ENCODE assay signal across 14 cellular contexts in genomic region chr12:19971396-19971802, GRCh38.
A peak's percentile ranks its signal among the peaks of the same experiment; 100 is the strongest.
DNase-seq lines count a peak whose midpoint lies in the region; ATAC-seq, FAIRE-seq and TF ChIP-seq lines count a peak whose summit lies in the region.
"Had no signal": no experiment of that assay in that cellular context is flagged by ENCODE, and none has a peak within 500 bp of the region (broad histone marks: within the 10 kb centered on the region; RNA-seq: fewer than 3 reads in every experiment).

No MANE protein-coding gene starts in this region.

- TF ChIP-seq EP300 in A549 (IDR thresholded peaks at IDR 0.05) (peak in 1 of 2 experiments; percentile 68; a peak in 3 of 5 replicates), H1 (IDR thresholded peaks at IDR 0.05; ENCODE audit: borderline replicate concordance in 1 of 2, low read depth in 2 of 2, low read length in 2 of 2) (no peak)

- 19% methylated on average over 5 of the region's 5 CpGs for WGBS in A549 (ENCODE audit: missing lambda C conversion rate)
- WGBS in H1 (ENCODE audit: extremely low coverage in 1 of 2, insufficient coverage in 1 of 2, insufficient read length in 1 of 2, insufficient replicate concordance in 2 of 2, low coverage in 1 of 2, low lambda C conversion rate in 2 of 2, missing lambda C conversion rate in 1 of 2), 2 experiments: 42% methylated on average over 5 of the region's 5 CpGs; no CpG with 5 or more reads in 1 of the 2 experiments
- 22% methylated on average over 5 of the region's 5 CpGs for WGBS in right lobe of liver (ENCODE audit: insufficient coverage, low coverage, low lambda C conversion rate, missing lambda C conversion rate)

- intact Hi-C loops in right lobe of liver (cut with DNase I): no loop called here

- FAIRE-seq in A549 (lab: Jason Lieb, UNC) (no peak), H1 (lab: Jason Lieb, UNC) (peak; percentile 92)

- no peak overlapping the region for H2AFZ ChIP-seq in H1 (ENCODE audit: low read length)

- H2BK120ac ChIP-seq in H1 (replicated peaks; ENCODE audit: low read depth, low read length): no peak overlapping the region

- POLR2A ChIA-PET in A549 (lab: Yijun Ruan, JAX) (no interaction called here), H1 (lab: Charles Lee; ENCODE audit: partially characterized antibody) (no interaction called here)

- peak overlapping the region; percentile 62; the same call in 1 of the 2 replicates for H2BK5ac ChIP-seq in H1 (ENCODE audit: low read depth, low read length)

- H3K4me2 ChIP-seq in A549 (peak overlapping the region; percentile 48), H1 (ENCODE audit: insufficient read depth in 1 of 2, low read depth in 2 of 2, low read length in 2 of 2) (no peak overlapping the region)

- H3K36me3 ChIP-seq in MG63 (no peaks in the 10 kb centered on the region), H1 (ENCODE audit: control insufficient read depth in 2 of 4, insufficient read depth in 4 of 4, low read length in 3 of 4) (no peaks in the 10 kb centered on the region), right lobe of liver (no peaks in the 10 kb centered on the region)

- H2BK20ac ChIP-seq in H1 (ENCODE audit: low read length): no peak overlapping the region

- H3K4ac ChIP-seq in H1 (replicated peaks; ENCODE audit: insufficient read length, low read depth, low read length): no peak overlapping the region

- no peak overlapping the region; the same call in 1 of the 2 replicates for H3K18ac ChIP-seq in H1 (ENCODE audit: extremely low read depth, low read length)

- H3K23ac ChIP-seq in H1 (ENCODE audit: insufficient read length): no peak overlapping the region

- no peaks in the 10 kb centered on the region for H3K79me1 ChIP-seq in H1 (ENCODE audit: low read depth, low read length)

- no peak overlapping the region for H4K8ac ChIP-seq in H1 (ENCODE audit: extremely low read depth, insufficient read depth, low read length)

- no peak overlapping the region for H4K5ac ChIP-seq in H1 (ENCODE audit: insufficient read length, low read depth, low read length)

- H3K9ac ChIP-seq in H1 (replicated peaks in 1 of 4; ENCODE audit: extremely low read depth in 1 of 4, low read depth in 3 of 4, low read length in 3 of 4): no peak overlapping the region

- DNase-seq in A549 (ENCODE audit: low read depth in 1 of 2, low spot score in 1 of 2) (peak; percentile 15 to 91), MG63 (peak; percentile 23), H1 (ENCODE audit: low read depth in 1 of 2, low spot score in 2 of 2) (peak; percentile 53 to 54), right lobe of liver (peak; percentile 45 to 55 (median 54)), NCI-H2196 treated with DMSO at 0.1 percent for 48 hours (lab: John Stamatoyannopoulos, UW; ENCODE audit: unreplicated experiment) (no peak), NCI-H2171 (lab: John Stamatoyannopoulos, UW) (no peak), midbrain (lab: John Stamatoyannopoulos, UW) (no peak), middle frontal gyrus (ENCODE audit: extremely low spot score, low spot score) (no peak)
- DNase-seq: activated CD4-positive, alpha-beta T cell treated with anti-CD3 and anti-CD28 coated beads, Interleukin-2, amount 50 U/mL, for 48 hours; activated naive CD8-positive, alpha-beta T cell treated with anti-CD3 and anti-CD28 coated beads, Interleukin-2, amount 10 ng/mL, durations not matched to agents 7 days and 5 days; left colon; NCI-H524 treated with DMSO at 0.1 percent for 48 hours; right cardiac atrium had no signal

- no peak; the same call in 2 of the 3 replicates for TF ChIP-seq CTCF in A549 (IDR thresholded peaks at IDR 0.05)
- TF ChIP-seq CTCF in H1 (IDR thresholded peaks at IDR 0.05; ENCODE audit: control extremely low read depth in 1 of 3, insufficient read depth in 1 of 3, low read depth in 1 of 3, low read length in 3 of 3): peak in 1 of 3 experiments; percentile 34; a peak in 1 of 4 replicates
- TF ChIP-seq CTCF in right lobe of liver (IDR thresholded peaks at IDR 0.05): peak in 1 of 4 donors; percentile 5

- H3K4me1 ChIP-seq in A549: peaks cover 47% of the 10 kb centered on the region
- peaks cover 0 to 7% (median 4%) of the 10 kb centered on the region in 4 experiments; a peak in 3 of 7 replicates for H3K4me1 ChIP-seq in H1 (replicated peaks in 1 of 4; ENCODE audit: control insufficient read depth in 3 of 4, insufficient read depth in 4 of 4, low read length in 3 of 4)
- peaks cover 0 to 28% (median 19%) of the 10 kb centered on the region in 4 donors for H3K4me1 ChIP-seq in right lobe of liver

- peak overlapping the region; percentile 53 to 72 for H3K27ac ChIP-seq in A549
- no peak overlapping the region for H3K27ac ChIP-seq in H1 (ENCODE audit: low read depth, low read length)
- peak overlapping the region in 2 of 3 donors; percentile 15 to 20 for H3K27ac ChIP-seq in right lobe of liver
- H3K27ac ChIP-seq: SK-N-MC had no signal

- no peak overlapping the region for H4K91ac ChIP-seq in H1 (replicated peaks; ENCODE audit: insufficient read length, low read length)

- no peaks in the 10 kb centered on the region for H3K9me3 ChIP-seq in A549
- H3K9me3 ChIP-seq in MG63: no peaks in the 10 kb centered on the region
- H3K9me3 ChIP-seq in H1 (ENCODE audit: insufficient read depth in 2 of 2, low read depth in 1 of 2, low read length in 1 of 2): no peaks in the 10 kb centered on the region
- no peaks in the 10 kb centered on the region for H3K9me3 ChIP-seq in right lobe of liver

- TF ChIP-seq POLR2A in A549 (IDR thresholded peaks at IDR 0.05; ENCODE audit: low read length) (no peak), H1 (IDR thresholded peaks at IDR 0.05; ENCODE audit: control extremely low read depth in 1 of 2, low read depth in 2 of 2, low read length in 2 of 2) (no peak), right lobe of liver (IDR thresholded peaks at IDR 0.05) (no peak)

- H3K79me2 ChIP-seq in H1 (ENCODE audit: control insufficient read depth in 1 of 2, insufficient read depth in 2 of 2, low read length in 2 of 2): no peaks in the 10 kb centered on the region

- ATAC-seq in A549 (peak; percentile 60 to 86), right lobe of liver (peak; percentile 76 to 84 (median 78))
- ATAC-seq: left colon had no signal

- H2BK12ac ChIP-seq in H1 (ENCODE audit: low read depth, low read length): peak overlapping the region; percentile 12; the same call in 1 of the 2 replicates

- H2BK15ac ChIP-seq in H1 (ENCODE audit: low read length): no peak overlapping the region

- H3K4me3 ChIP-seq in A549 (no peak overlapping the region), MG63 (no peak overlapping the region), H1 (ENCODE audit: extremely low read depth in 1 of 4, insufficient read depth in 2 of 4, low read depth in 3 of 4, low read length in 4 of 4) (no peak overlapping the region), right lobe of liver (peak overlapping the region in 2 of 3 donors; percentile 1 to 19)
- H3K4me3 ChIP-seq: SK-N-MC had no signal

- H3K23me2 ChIP-seq in H1 (ENCODE audit: low read depth, low read length): no peaks in the 10 kb centered on the region

- no peak overlapping the region for H3K14ac ChIP-seq in H1 (ENCODE audit: insufficient read length)

- no peaks in the 10 kb centered on the region for H4K20me1 ChIP-seq in H1 (replicated peaks in 1 of 2; ENCODE audit: control insufficient read depth in 1 of 2, insufficient read depth in 2 of 2, low read length in 2 of 2)

- H3K56ac ChIP-seq in H1 (replicated peaks; ENCODE audit: insufficient read length, low read depth, low read length): no peak overlapping the region

- CTCF ChIA-PET in A549 (lab: Yijun Ruan, JAX) (no interaction called here), H1 (lab: Charles Lee; ENCODE audit: partially characterized antibody) (interaction anchor here (0.6 to 1.5 kb wide), 8 partner anchors 10 to 1494 kb away, joined by 3 to 6 read pairs (median 3); no protein-coding TSS in a partner anchor)

- no peaks in the 10 kb centered on the region for H3K27me3 ChIP-seq in MG63
- no peaks in the 10 kb centered on the region for H3K27me3 ChIP-seq in H1 (replicated peaks in 1 of 4; ENCODE audit: control insufficient read depth in 3 of 4, extremely low read depth in 1 of 4, insufficient read depth in 3 of 4, low read length in 3 of 4)
- H3K27me3 ChIP-seq in right lobe of liver: no peaks in the 10 kb centered on the region

- H2AK5ac ChIP-seq in H1 (ENCODE audit: low read depth, low read length): no peak overlapping the region

- TF ChIP-seq RAD21 in A549 (conservative IDR thresholded peaks at IDR 0.05 in 1 of 2, IDR thresholded peaks at IDR 0.05 in 1 of 2): no peak; a peak in 1 of 5 replicates
- TF ChIP-seq RAD21 in H1 (IDR thresholded peaks at IDR 0.05 in 1 of 2, conservative IDR thresholded peaks at IDR 0.05 in 1 of 2; ENCODE audit: low read depth in 2 of 2, low read length in 2 of 2): peak; percentile 19 to 28; a peak in 2 of 4 replicates

TF ChIP-seq in A549, 52 proteins besides CTCF, POLR2A, EP300 and RAD21 (continues in another document):
- TF ChIP-seq POLR2AphosphoS2 (conservative IDR thresholded peaks at IDR 0.05; ENCODE audit: low read length): no peak
- no peak for TF ChIP-seq E2F6 (IDR thresholded peaks at IDR 0.05; ENCODE audit: borderline replicate concordance, low read depth)

TF ChIP-seq in H1, 55 proteins besides CTCF, POLR2A, EP300 and RAD21 (continues in another document):
- TF ChIP-seq, protein P1, sequence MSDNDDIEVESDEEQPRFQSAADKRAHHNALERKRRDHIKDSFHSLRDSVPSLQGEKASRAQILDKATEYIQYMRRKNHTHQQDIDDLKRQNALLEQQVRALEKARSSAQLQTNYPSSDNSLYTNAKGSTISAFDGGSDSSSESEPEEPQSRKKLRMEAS (IDR thresholded peaks at IDR 0.05): peak; percentile 39; the same call in 1 of the 2 replicates
- TF ChIP-seq KDM4A (IDR thresholded peaks at IDR 0.05; ENCODE audit: low read depth, low read length, severe bottlenecking) (no peak), SIRT6 (IDR thresholded peaks at IDR 0.05; ENCODE audit: low read length) (no peak), TAF1 (IDR thresholded peaks at IDR 0.05; ENCODE audit: low read depth, low read length) (no peak), NANOG (IDR thresholded peaks at IDR 0.05; ENCODE audit: insufficient read depth, low read depth, low read length, poor library complexity, severe bottlenecking) (peak; percentile 74), CBX8 (IDR thresholded peaks at IDR 0.05; ENCODE audit: borderline replicate concordance, low read depth, low read length) (no peak), YY1 (IDR thresholded peaks at IDR 0.05; ENCODE audit: low read depth, low read length) (no peak), RFX5 (IDR thresholded peaks at IDR 0.05; ENCODE audit: borderline replicate concordance, low read depth, low read length) (no peak), BCL11A (IDR thresholded peaks at IDR 0.05; ENCODE audit: low read depth in 2 of 2, low read length in 2 of 2) (no peak), TBP (IDR thresholded peaks at IDR 0.05; ENCODE audit: low read depth, low read length) (no peak), CEBPB (IDR thresholded peaks at IDR 0.05; ENCODE audit: low read depth, low read length) (0 out of 2 replicates have a peak, but pooled peaks have one; percentile 28), CTBP2 (IDR thresholded peaks at IDR 0.05; ENCODE audit: borderline replicate concordance, insufficient read depth, insufficient read length, low read length) (no peak), SIN3A (conservative IDR thresholded peaks at IDR 0.05 in 1 of 2, IDR thresholded peaks at IDR 0.05 in 1 of 2; ENCODE audit: low read depth in 1 of 2, low read length in 2 of 2) (0 out of 4 replicates have a peak, but pooled peaks of 1 of the 2 experiments have one; percentile 48)

Comparison
In these comparisons a context has a peak if more than half of its experiments do, and no peak if none do; other contexts are left out.
1. DNase-seq: peak in A549 (2 of 2), MG63 (single experiment), H1 (2 of 2) and right lobe of liver (3 of 3); none in NCI-H2196 treated with DMSO at 0.1 percent for 48 hours (single experiment), NCI-H2171 (single experiment), midbrain (single experiment) and middle frontal gyrus (single experiment).
2. H3K4me3 ChIP-seq: peak in right lobe of liver (2 of 3); none in A549 (single experiment), MG63 (single experiment) and H1 (0 of 4).